ENCODE assay signal across 32 cellular contexts in genomic region chr3:42934910-42935309, GRCh38. TPM values are rescaled to one million over a fixed set of nuclear protein-coding genes. Genes with fewer than 3 reads are reported as not detected.
"Had no signal": no experiment of that assay in that cellular context is flagged by ENCODE, and none has a peak within 500 bp of the region (broad histone marks: within the 10 kb centered on the region; RNA-seq: fewer than 3 reads in every experiment).

No MANE protein-coding gene starts in this region.

- H3K4me1 Mint-ChIP-seq: immature natural killer cell; stimulated activated naive B cell treated with anti-CD40 and anti-IgM and Interleukin-4, amounts not matched to agents 10 μg/mL and 1 μg/mL and 100 μg/mL, for 72 hours had no signal

- H3K27ac ChIP-seq: left lung, ovary, right atrium auricular region, right lobe of liver, stomach, testis, thyroid gland, transverse colon, upper lobe of left lung, vagina had no signal

- H3K9me3 ChIP-seq: left lung, mucosa of descending colon, ovary, right atrium auricular region, right lobe of liver, stomach, testis, thyroid gland, transverse colon, upper lobe of left lung, vagina had no signal

- H3K4me3 ChIP-seq: left lung, lung, mucosa of descending colon, ovary, right atrium auricular region, right lobe of liver, smooth muscle cell, stomach, testis, thyroid gland, transverse colon, upper lobe of left lung, vagina had no signal

- H3K36me3 ChIP-seq: left lung, ovary, right atrium auricular region, right lobe of liver, stomach, thyroid gland, transverse colon, upper lobe of left lung, vagina had no signal

- H3K36me3 Mint-ChIP-seq: immature natural killer cell; mesothelial cell of epicardium; natural killer cell treated with Interleukin-12 subunit alpha and Interleukin-12 subunit beta and Interleukin-15 and Interleukin-18, amount 100 ng/mL, for 72 hours; stimulated activated naive B cell treated with anti-CD40 and anti-IgM and Interleukin-4, amounts not matched to agents 10 μg/mL and 1 μg/mL and 100 μg/mL, for 72 hours had no signal

- H3K27me3 ChIP-seq: ovary, right atrium auricular region, right lobe of liver, stomach, testis, thyroid gland, transverse colon, upper lobe of left lung, vagina had no signal

- H3K4me1 ChIP-seq: left lung, right atrium auricular region, right lobe of liver, stomach, testis, thyroid gland, transverse colon, upper lobe of left lung, vagina had no signal

- H3K9me3 Mint-ChIP-seq: immature natural killer cell; mesothelial cell of epicardium; natural killer cell treated with Interleukin-12 subunit alpha and Interleukin-12 subunit beta and Interleukin-15 and Interleukin-18, amount 100 ng/mL, for 72 hours; stimulated activated naive B cell treated with anti-CD40 and anti-IgM and Interleukin-4, amounts not matched to agents 10 μg/mL and 1 μg/mL and 100 μg/mL, for 72 hours had no signal

- H3K4me3 Mint-ChIP-seq: immature natural killer cell; mesothelial cell of epicardium; natural killer cell treated with Interleukin-12 subunit alpha and Interleukin-12 subunit beta and Interleukin-15 and Interleukin-18, amount 100 ng/mL, for 72 hours; stimulated activated naive B cell treated with anti-CD40 and anti-IgM and Interleukin-4, amounts not matched to agents 10 μg/mL and 1 μg/mL and 100 μg/mL, for 72 hours had no signal

- H3K27ac Mint-ChIP-seq: immature natural killer cell; mesothelial cell of epicardium; natural killer cell treated with Interleukin-12 subunit alpha and Interleukin-12 subunit beta and Interleukin-15 and Interleukin-18, amount 100 ng/mL, for 72 hours; progenitor cell of endocrine pancreas; stimulated activated naive B cell treated with anti-CD40 and anti-IgM and Interleukin-4, amounts not matched to agents 10 μg/mL and 1 μg/mL and 100 μg/mL, for 72 hours had no signal

- DNase-seq: hypothalamus; immature natural killer cell; kidney; left colon; left lung; mucosa of descending colon; ovary; right lobe of liver; stimulated activated CD4-positive, alpha-beta T cell treated with anti-CD3 and anti-CD28 coated beads, Interleukin-15, amount 100 ng/mL, for 24 hours; stimulated activated CD4-positive, alpha-beta T cell treated with anti-CD3 and anti-CD28 coated beads, Interleukin-2, amount 100 ng/mL, for 24 hours; stimulated activated CD4-positive, alpha-beta T cell treated with anti-CD3 and anti-CD28 coated beads, Interleukin-4, amount 100 ng/mL, for 1 hour; stimulated activated naive B cell treated with anti-CD40 and anti-IgM and Interleukin-4, amounts not matched to agents 10 μg/mL and 1 μg/mL and 100 μg/mL, for 72 hours; stimulated activated naive CD8-positive, alpha-beta T cell treated with anti-CD3 and anti-CD28 coated beads, Interleukin-15, Interleukin-2, amounts not matched to agents 100 U/mL and 50 U/mL, for 24 hours; stomach; testis; thyroid gland; transverse colon; upper lobe of left lung had no signal

- ATAC-seq: left lung; mucosa of descending colon; natural killer cell treated with Interleukin-12 subunit alpha and Interleukin-12 subunit beta and Interleukin-15 and Interleukin-18, amount 100 ng/mL, for 72 hours; right lobe of liver; stimulated activated naive B cell treated with anti-CD40 and anti-IgM and Interleukin-4, amounts not matched to agents 10 μg/mL and 1 μg/mL and 100 μg/mL, for 72 hours; stimulated activated naive CD8-positive, alpha-beta T cell treated with anti-CD3 and anti-CD28 coated beads, Interleukin-15, Interleukin-2, amounts not matched to agents 100 U/mL and 50 U/mL, for 24 hours had no signal

RNA-seq across cellular contexts. Expression of gene ZNF662, which starts 29.0 kb away (rescaled TPM):
- polyA plus RNA-seq: neural cell, smooth muscle cell had no signal

RNA-seq across cellular contexts. Expression of gene GASK1A, which starts 44.2 kb away (rescaled TPM):
- total RNA-seq: myocyte had no signal
- polyA plus RNA-seq: immature natural killer cell, neural cell, smooth muscle cell had no signal

RNA-seq across cellular contexts. Expression of gene CYP8B1, which starts 59.2 kb away (rescaled TPM):
- total RNA-seq: left colon; left lung; lower leg skin; mesothelial cell of epicardium; mucosa of descending colon; myocyte; naive thymus-derived CD4-positive, alpha-beta T cell; progenitor cell of endocrine pancreas; pulmonary artery endothelial cell; right atrium auricular region; skeletal muscle tissue; smooth muscle cell; stomach; testis; thyroid gland; transverse colon; urinary bladder; vagina had no signal
- polyA plus RNA-seq: immature natural killer cell; naive thymus-derived CD4-positive, alpha-beta T cell; neural cell; ovary; smooth muscle cell had no signal
